ENCODE assay signal across 16 cellular contexts in the genomic region with DNA sequence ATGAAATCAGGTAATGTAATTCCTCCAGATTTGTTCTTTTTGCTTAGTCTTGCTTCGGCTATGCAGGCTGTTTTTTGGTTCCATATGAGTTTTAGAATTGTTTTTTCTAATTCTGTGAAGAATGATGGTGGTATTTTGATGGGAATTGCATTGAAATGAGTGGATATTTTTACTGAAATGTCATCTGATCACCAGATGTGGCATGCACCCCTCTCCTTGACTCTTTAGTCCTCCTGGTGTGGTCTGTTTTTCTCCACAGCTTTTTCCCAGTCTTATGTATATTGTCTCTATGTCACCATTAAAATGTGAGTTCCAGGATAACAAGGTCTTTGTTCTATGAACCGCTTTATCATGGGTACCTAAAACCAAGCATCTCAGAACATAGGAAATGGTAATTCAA.
"Had no signal": no experiment of that assay in that cellular context is flagged by ENCODE, and none has a peak within 500 bp of the region (broad histone marks: within the 10 kb centered on the region; RNA-seq: fewer than 3 reads in every experiment).

No MANE protein-coding gene starts in this region.

- H3K27ac ChIP-seq: adrenal gland, psoas muscle, transverse colon, uterus had no signal

- H3K4me3 ChIP-seq: adrenal gland, psoas muscle, transverse colon, uterus had no signal

- H3K9me3 ChIP-seq: adrenal gland, psoas muscle, transverse colon had no signal

- H3K27me3 Mint-ChIP-seq: activated CD4-positive, alpha-beta T cell treated with anti-CD3 and anti-CD28 coated beads, Interleukin-2, amount 10 ng/mL, durations not matched to agents 7 days and 5 days; memory B cell had no signal

- DNase-seq: activated CD4-positive, alpha-beta T cell treated with anti-CD3 and anti-CD28 coated beads, Interleukin-2, amount 10 ng/mL, durations not matched to agents 7 days and 5 days; activated CD8-positive, alpha-beta memory T cell treated with anti-CD3 and anti-CD28 coated beads for 24 hours; activated gamma-delta T cell treated with Interleukin-2 at 50 U/mL for 16 hours; adrenal gland; cerebellar nuclear complex; cortex of kidney; effector CD4-positive, alpha-beta T cell; psoas muscle; right cardiac atrium; stimulated activated naive CD8-positive, alpha-beta T cell treated with anti-CD3 and anti-CD28 coated beads, Interleukin-15, Interleukin-2, amounts not matched to agents 100 U/mL and 50 U/mL, for 24 hours; transverse colon; uterus had no signal

- ATAC-seq: activated naive CD4-positive, alpha-beta T cell treated with anti-CD3 and anti-CD28 coated beads, Interleukin-2, amount 50 U/mL, for 72 hours; esophagus mucosa; psoas muscle; right cardiac atrium; stimulated activated naive CD8-positive, alpha-beta T cell treated with anti-CD3 and anti-CD28 coated beads, Interleukin-15, Interleukin-2, amounts not matched to agents 100 U/mL and 50 U/mL, for 24 hours had no signal

- H3K27ac Mint-ChIP-seq: activated CD4-positive, alpha-beta T cell treated with anti-CD3 and anti-CD28 coated beads, Interleukin-2, amount 10 ng/mL, durations not matched to agents 7 days and 5 days; activated naive CD4-positive, alpha-beta T cell treated with anti-CD3 and anti-CD28 coated beads, Interleukin-2, amount 50 U/mL, for 72 hours; memory B cell had no signal

- H3K4me3 Mint-ChIP-seq: activated CD4-positive, alpha-beta T cell treated with anti-CD3 and anti-CD28 coated beads, Interleukin-2, amount 10 ng/mL, durations not matched to agents 7 days and 5 days; memory B cell; neural crest cell had no signal

- H3K27me3 ChIP-seq: adrenal gland, transverse colon, uterus had no signal

- H3K4me1 ChIP-seq: uterus had no signal

- H3K36me3 ChIP-seq: adrenal gland, transverse colon, uterus had no signal

- H3K9me3 Mint-ChIP-seq: activated naive CD4-positive, alpha-beta T cell treated with anti-CD3 and anti-CD28 coated beads, Interleukin-2, amount 50 U/mL, for 72 hours; memory B cell had no signal
